ENCODE assay signal across 11 cellular contexts in the genomic region with DNA sequence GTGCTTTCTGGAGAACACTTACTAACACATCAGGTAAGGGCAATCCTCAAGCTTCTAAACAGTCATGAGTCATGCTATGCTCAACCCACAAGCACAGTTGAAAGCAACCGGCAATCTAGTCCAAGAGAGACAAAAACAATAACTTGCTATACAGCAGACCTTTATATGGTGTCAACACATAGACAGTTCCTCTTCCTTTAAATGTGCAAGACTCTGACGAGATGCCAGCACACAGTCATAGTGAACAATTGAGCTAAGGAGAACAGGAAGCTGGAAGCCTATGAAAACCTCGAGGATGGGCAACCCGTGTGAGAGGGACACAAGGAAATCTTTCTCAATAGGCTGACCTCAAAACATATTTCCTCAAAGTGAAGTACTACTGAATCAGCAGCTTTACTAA. TPM values are rescaled to one million over a fixed set of nuclear protein-coding genes. Genes with fewer than 3 reads are reported as not detected.
A peak's percentile ranks its signal among the peaks of the same experiment; 100 is the strongest.
DNase-seq lines count a peak whose midpoint lies in the region; ATAC-seq and TF ChIP-seq lines count a peak whose summit lies in the region.
"Had no signal": no experiment of that assay in that cellular context is flagged by ENCODE, and none has a peak within 500 bp of the region (broad histone marks: within the 10 kb centered on the region; RNA-seq: fewer than 3 reads in every experiment).

No MANE protein-coding gene starts in this region.

- POLR2A ChIA-PET in naive thymus-derived CD4-positive, alpha-beta T cell (lab: Charles Lee), result interaction anchor here (0.7 to 0.8 kb wide), 2 partner anchors 54 to 58 kb away, joined by 3 read pairs; partner anchors contain the start of gene TMEM183A

- no peaks in the 10 kb centered on the region for H3K9me3 Mint-ChIP-seq in Calu3 (ENCODE audit: low read depth, unreplicated experiment)
- no peaks in the 10 kb centered on the region for H3K9me3 Mint-ChIP-seq in naive thymus-derived CD4-positive, alpha-beta T cell
- H3K9me3 Mint-ChIP-seq: endodermal cell had no signal

- ATAC-seq in RWPE2 (ENCODE audit: low read depth), result peak; percentile 88
- peak; percentile 80 for ATAC-seq in naive thymus-derived CD4-positive, alpha-beta T cell
- ATAC-seq in HG02970 (IDR thresholded peaks at IDR 0.05; ENCODE audit: low FRiP score, unreplicated experiment), result no peak
- no peak for ATAC-seq in GM21367 (IDR thresholded peaks at IDR 0.05; ENCODE audit: unreplicated experiment)

- no peaks in the 10 kb centered on the region for H3K27me3 Mint-ChIP-seq in Calu3 (ENCODE audit: unreplicated experiment)
- H3K27me3 Mint-ChIP-seq in naive thymus-derived CD4-positive, alpha-beta T cell, result no peaks in the 10 kb centered on the region

- intact Hi-C loops in Calu3 (cut with micrococcal nuclease; ENCODE audit: unreplicated experiment), result no loop called here
- intact Hi-C loops in naive thymus-derived CD4-positive, alpha-beta T cell (cut with micrococcal nuclease), result loop anchor here (2.0 to 10.0 kb wide), 3 partner anchors 14 to 1798 kb away; partner anchors contain the start of genes CYB5R1 (in 2 of the 2) and TMEM9 (in 1 of the 2)

- H3K36me3 Mint-ChIP-seq in Calu3 (ENCODE audit: insufficient read depth, unreplicated experiment), result peaks cover 27% of the 10 kb centered on the region
- H3K36me3 Mint-ChIP-seq in naive thymus-derived CD4-positive, alpha-beta T cell, result peaks cover 0 to 10% (median 6%) of the 10 kb centered on the region in 5 donors

- peak overlapping the region; percentile 69 for H3K27ac ChIP-seq in RWPE2 (ENCODE audit: poor library complexity, severe bottlenecking)
- peak overlapping the region; percentile 30 for H3K27ac ChIP-seq in naive thymus-derived CD4-positive, alpha-beta T cell (ENCODE audit: low read depth, low read length)
- H3K27ac ChIP-seq: SJCRH30 had no signal

- H3K27ac Mint-ChIP-seq in Calu3 (ENCODE audit: unreplicated experiment), result no peak overlapping the region
- peak overlapping the region; percentile 16 to 84 (median 76) for H3K27ac Mint-ChIP-seq in naive thymus-derived CD4-positive, alpha-beta T cell
- H3K27ac Mint-ChIP-seq: endodermal cell had no signal

- DNase-seq in Calu3 (peak; percentile 19), RWPE2 (ENCODE audit: low spot score) (no peak), epithelial cell of esophagus (ENCODE audit: low read depth) (peak; percentile 95), DMS 273 (lab: John Stamatoyannopoulos, UW; ENCODE audit: unreplicated experiment) (no peak), DMS79 (lab: John Stamatoyannopoulos, UW) (no peak)
- no peak for DNase-seq in naive thymus-derived CD4-positive, alpha-beta T cell
- DNase-seq: endodermal cell; SJCRH30; stimulated activated CD4-positive, alpha-beta T cell treated with anti-CD3 and anti-CD28 coated beads, Interleukin-2, amount 100 ng/mL, for 24 hours had no signal

- no peaks in the 10 kb centered on the region for H3K9me3 ChIP-seq in RWPE2 (ENCODE audit: severe bottlenecking)
- no peaks in the 10 kb centered on the region for H3K9me3 ChIP-seq in naive thymus-derived CD4-positive, alpha-beta T cell (ENCODE audit: control insufficient read depth in 2 of 3, low read length in 3 of 3)
- H3K9me3 ChIP-seq: SJCRH30 had no signal

- CTCF ChIA-PET in Calu3 (lab: Charles Lee), result interaction anchor here (0.7 to 1.1 kb wide), 4 partner anchors 9 to 19 kb away, joined by 3 to 9 read pairs (median 3); no protein-coding TSS in a partner anchor
- CTCF ChIA-PET in naive thymus-derived CD4-positive, alpha-beta T cell (lab: Charles Lee), result interaction anchor here (1.1 kb wide), 1 partner anchor 53 kb away, joined by 5 read pairs; no protein-coding TSS in a partner anchor

- H3K4me1 ChIP-seq in RWPE2 (ENCODE audit: insufficient read depth, poor library complexity, severe bottlenecking), result peaks cover 30% of the 10 kb centered on the region
- peaks cover 14 to 37% of the 10 kb centered on the region in 2 donors for H3K4me1 ChIP-seq in naive thymus-derived CD4-positive, alpha-beta T cell (ENCODE audit: control insufficient read depth in 2 of 2, insufficient read depth in 2 of 2, low read length in 2 of 2)

- TF ChIP-seq CTCF in Calu3 (IDR thresholded peaks at IDR 0.05; ENCODE audit: unreplicated experiment) (no peak), RWPE2 (IDR thresholded peaks at IDR 0.05; ENCODE audit: poor library complexity, severe bottlenecking) (no peak), epithelial cell of esophagus (IDR thresholded peaks at IDR 0.05; ENCODE audit: insufficient read depth, low read depth, low read length, missing control alignments) (no peak)

- no peaks in the 10 kb centered on the region for H3K27me3 ChIP-seq in RWPE2 (ENCODE audit: insufficient read depth, poor library complexity, severe bottlenecking)
- no peaks in the 10 kb centered on the region for H3K27me3 ChIP-seq in naive thymus-derived CD4-positive, alpha-beta T cell (ENCODE audit: control insufficient read depth in 2 of 2, insufficient read depth in 2 of 2, low read length in 2 of 2)
- H3K27me3 ChIP-seq: SJCRH30 had no signal

- H3K4me3 ChIP-seq in RWPE2 (ENCODE audit: severe bottlenecking), result no peak overlapping the region
- H3K4me3 ChIP-seq in epithelial cell of esophagus (ENCODE audit: low read length), result no peak overlapping the region
- no peak overlapping the region for H3K4me3 ChIP-seq in naive thymus-derived CD4-positive, alpha-beta T cell (ENCODE audit: low read length)
- H3K4me3 ChIP-seq: SJCRH30 had no signal

- no TSS peak for BruUV-seq in Calu3 (replicated peaks; lab: Mats Ljungman, UMichigan)

- H3K36me3 ChIP-seq in RWPE2 (ENCODE audit: low read depth), result peaks cover 48% of the 10 kb centered on the region
- H3K36me3 ChIP-seq in naive thymus-derived CD4-positive, alpha-beta T cell (ENCODE audit: control insufficient read depth in 2 of 3, insufficient read depth in 3 of 3, low read length in 3 of 3), result peaks cover 0 to 37% (median 0%) of the 10 kb centered on the region in 3 experiments

- H3K4me1 Mint-ChIP-seq in Calu3 (ENCODE audit: low read depth, unreplicated experiment), result peaks cover 37% of the 10 kb centered on the region
- H3K4me1 Mint-ChIP-seq in naive thymus-derived CD4-positive, alpha-beta T cell, result peaks cover 32 to 64% (median 60%) of the 10 kb centered on the region in 7 donors

- no peak overlapping the region for H3K4me3 Mint-ChIP-seq in Calu3 (ENCODE audit: low read depth, unreplicated experiment)
- peak overlapping the region in 5 of 10 donors; percentile 22 to 48 (median 39) for H3K4me3 Mint-ChIP-seq in naive thymus-derived CD4-positive, alpha-beta T cell
- H3K4me3 Mint-ChIP-seq: endodermal cell had no signal

RNA-seq across cellular contexts. Expression of gene ADIPOR1, which starts 5.3 kb away (rescaled TPM):
- total RNA-seq in Calu3 (2022), result 102 and 104 TPM in 2 replicates
- total RNA-seq in naive thymus-derived CD4-positive, alpha-beta T cell, result 10 to 100 TPM; 51.9 to 84.5 (median 69.6) TPM
- 10 to 100 TPM; 56.8 to 93.8 TPM for polyA plus RNA-seq in naive thymus-derived CD4-positive, alpha-beta T cell

RNA-seq across cellular contexts. Expression of gene CYB5R1, which starts 14.2 kb away (rescaled TPM):
- 57.1 and 65.4 TPM in 2 replicates for total RNA-seq in Calu3 (2022)
- total RNA-seq in naive thymus-derived CD4-positive, alpha-beta T cell, result 10 to 100 TPM; 22.8 to 50.2 (median 48.0) TPM
- 10 to 100 TPM; 63.1 to 71.3 TPM for polyA plus RNA-seq in naive thymus-derived CD4-positive, alpha-beta T cell

RNA-seq across cellular contexts. Expression of gene KLHL12, which starts 25.8 kb away (rescaled TPM):
- 35.4 and 36.7 TPM in 2 replicates for total RNA-seq in Calu3 (2022)
- 10 to 100 TPM; 15.6 to 28.0 (median 24.5) TPM for total RNA-seq in naive thymus-derived CD4-positive, alpha-beta T cell
- 10 to 100 TPM; 12.1 to 18.3 TPM for polyA plus RNA-seq in naive thymus-derived CD4-positive, alpha-beta T cell

RNA-seq across cellular contexts. Expression of gene TMEM183A, which starts 54.4 kb away (rescaled TPM):
- total RNA-seq in Calu3 (2022), result 77.7 and 84.4 TPM in 2 replicates
- 100 to 1,000 TPM in 2 of 5 experiments, 10 to 100 TPM in 3; 61.4 to 134 (median 77.0) TPM for total RNA-seq in naive thymus-derived CD4-positive, alpha-beta T cell
- polyA plus RNA-seq in naive thymus-derived CD4-positive, alpha-beta T cell, result 10 to 100 TPM; 42.5 to 56.0 TPM

Comparison
In these comparisons a context has a peak if more than half of its experiments do, and no peak if none do; other contexts are left out.
1. DNase-seq: peak in Calu3 (single experiment) and epithelial cell of esophagus (single experiment); none in RWPE2 (single experiment), naive thymus-derived CD4-positive, alpha-beta T cell (0 of 9), DMS 273 (single experiment) and DMS79 (single experiment).
2. ATAC-seq: peak in RWPE2 (single experiment) and naive thymus-derived CD4-positive, alpha-beta T cell (single experiment); none in HG02970 (single experiment) and GM21367 (single experiment).